Comparison of ENCODE assay signal across 19 cellular contexts in the genomic region with DNA sequence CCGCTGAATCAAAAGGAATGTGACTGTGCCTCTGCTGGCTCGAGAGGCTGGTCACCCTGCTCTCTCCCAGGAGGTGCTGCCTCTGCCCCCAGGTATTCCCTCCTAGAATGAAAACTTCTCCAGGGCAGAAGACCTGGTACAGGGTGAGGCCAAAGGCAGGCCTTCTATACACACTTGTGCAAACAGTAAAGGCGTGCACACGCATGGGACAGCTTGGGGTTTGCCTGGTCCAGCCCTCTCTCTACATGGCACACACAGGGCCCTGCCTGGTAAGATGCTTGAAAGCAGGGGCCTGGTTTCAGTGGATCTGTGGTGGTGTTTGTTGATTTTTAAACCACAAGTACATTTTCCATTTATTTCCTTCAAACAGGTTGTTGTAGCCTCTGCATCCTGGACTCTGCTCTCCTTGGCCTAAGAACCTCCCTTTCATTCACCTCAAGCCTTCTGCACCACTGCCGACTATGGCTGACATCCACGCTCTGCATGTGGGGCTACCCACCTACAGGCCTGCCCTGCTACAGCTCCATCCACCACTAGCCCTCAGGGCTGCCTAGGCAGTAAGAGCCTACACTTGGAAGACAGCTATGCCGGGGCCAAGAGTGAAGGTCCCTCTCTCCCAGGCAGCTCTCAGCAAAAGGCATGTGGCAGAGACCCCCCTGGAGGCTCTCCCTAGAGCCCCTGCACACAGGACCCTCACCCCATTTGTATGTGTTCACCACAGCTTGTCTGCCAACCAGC.
"Had no signal": no experiment of that assay in that cellular context is flagged by ENCODE, and none has a peak within 500 bp of the region (broad histone marks: within the 10 kb centered on the region; RNA-seq: fewer than 3 reads in every experiment).

No MANE protein-coding gene starts in this region.

- H3K4me3 Mint-ChIP-seq: naive thymus-derived CD8-positive, alpha-beta T cell; neural progenitor cell; stimulated activated naive B cell treated with anti-CD40 and anti-IgM and Interleukin-4, amounts not matched to agents 10 μg/mL and 1 μg/mL and 100 μg/mL, for 72 hours; stimulated activated naive CD8-positive, alpha-beta T cell treated with anti-CD3 and anti-CD28 coated beads, Interleukin-15, amount 100 ng/mL, for 72 hours had no signal

- H3K4me1 ChIP-seq: neural progenitor cell, parathyroid adenoma, sigmoid colon had no signal

- H3K4me3 ChIP-seq: coronary artery, heart left ventricle, neural progenitor cell, psoas muscle, sigmoid colon, skin epidermis, testis, transverse colon had no signal

- H3K36me3 Mint-ChIP-seq: naive thymus-derived CD8-positive, alpha-beta T cell; neural progenitor cell; stimulated activated naive B cell treated with anti-CD40 and anti-IgM and Interleukin-4, amounts not matched to agents 10 μg/mL and 1 μg/mL and 100 μg/mL, for 72 hours had no signal

- H3K27me3 ChIP-seq: heart left ventricle, neural progenitor cell, sigmoid colon, testis, transverse colon had no signal

- H3K36me3 ChIP-seq: heart left ventricle, neural progenitor cell, sigmoid colon, transverse colon had no signal

- H3K27me3 Mint-ChIP-seq: stimulated activated naive B cell treated with anti-CD40 and anti-IgM and Interleukin-4, amounts not matched to agents 10 μg/mL and 1 μg/mL and 100 μg/mL, for 72 hours had no signal

- DNase-seq: effector CD8-positive, alpha-beta T cell; heart left ventricle; hippocampal formation; mammary epithelial cell; naive thymus-derived CD8-positive, alpha-beta T cell; occipital lobe; psoas muscle; retina; sigmoid colon; stimulated activated CD4-positive, alpha-beta T cell treated with anti-CD3 and anti-CD28 coated beads, Interleukin-2, amount 100 ng/mL, for 24 hours; stimulated activated CD4-positive, alpha-beta T cell treated with anti-CD3 and anti-CD28 coated beads, Interleukin-4, amount 100 ng/mL, for 4 hours; stimulated activated naive B cell treated with anti-CD40 and anti-IgM and Interleukin-4, amounts not matched to agents 10 μg/mL and 1 μg/mL and 100 μg/mL, for 72 hours; stimulated activated naive CD8-positive, alpha-beta T cell treated with anti-CD3 and anti-CD28 coated beads, Interleukin-15, amount 100 ng/mL, for 72 hours; testis; transverse colon had no signal

- H3K4me1 Mint-ChIP-seq: stimulated activated naive B cell treated with anti-CD40 and anti-IgM and Interleukin-4, amounts not matched to agents 10 μg/mL and 1 μg/mL and 100 μg/mL, for 72 hours; stimulated activated naive CD8-positive, alpha-beta T cell treated with anti-CD3 and anti-CD28 coated beads, Interleukin-15, amount 100 ng/mL, for 72 hours had no signal

- H3K27ac Mint-ChIP-seq: naive thymus-derived CD8-positive, alpha-beta T cell; stimulated activated naive B cell treated with anti-CD40 and anti-IgM and Interleukin-4, amounts not matched to agents 10 μg/mL and 1 μg/mL and 100 μg/mL, for 72 hours; stimulated activated naive CD8-positive, alpha-beta T cell treated with anti-CD3 and anti-CD28 coated beads, Interleukin-15, amount 100 ng/mL, for 72 hours had no signal

- H3K9me3 ChIP-seq: heart left ventricle, psoas muscle, sigmoid colon, testis, transverse colon had no signal

- H3K9me3 Mint-ChIP-seq: stimulated activated naive B cell treated with anti-CD40 and anti-IgM and Interleukin-4, amounts not matched to agents 10 μg/mL and 1 μg/mL and 100 μg/mL, for 72 hours; stimulated activated naive CD8-positive, alpha-beta T cell treated with anti-CD3 and anti-CD28 coated beads, Interleukin-15, amount 100 ng/mL, for 72 hours had no signal

- ATAC-seq: heart left ventricle; naive thymus-derived CD8-positive, alpha-beta T cell; psoas muscle had no signal

- H3K27ac ChIP-seq: coronary artery, neural progenitor cell, parathyroid adenoma, psoas muscle, sigmoid colon, skin epidermis, testis, transverse colon had no signal
